8 cellular contexts compared by ENCODE assay signal in the genomic region with DNA sequence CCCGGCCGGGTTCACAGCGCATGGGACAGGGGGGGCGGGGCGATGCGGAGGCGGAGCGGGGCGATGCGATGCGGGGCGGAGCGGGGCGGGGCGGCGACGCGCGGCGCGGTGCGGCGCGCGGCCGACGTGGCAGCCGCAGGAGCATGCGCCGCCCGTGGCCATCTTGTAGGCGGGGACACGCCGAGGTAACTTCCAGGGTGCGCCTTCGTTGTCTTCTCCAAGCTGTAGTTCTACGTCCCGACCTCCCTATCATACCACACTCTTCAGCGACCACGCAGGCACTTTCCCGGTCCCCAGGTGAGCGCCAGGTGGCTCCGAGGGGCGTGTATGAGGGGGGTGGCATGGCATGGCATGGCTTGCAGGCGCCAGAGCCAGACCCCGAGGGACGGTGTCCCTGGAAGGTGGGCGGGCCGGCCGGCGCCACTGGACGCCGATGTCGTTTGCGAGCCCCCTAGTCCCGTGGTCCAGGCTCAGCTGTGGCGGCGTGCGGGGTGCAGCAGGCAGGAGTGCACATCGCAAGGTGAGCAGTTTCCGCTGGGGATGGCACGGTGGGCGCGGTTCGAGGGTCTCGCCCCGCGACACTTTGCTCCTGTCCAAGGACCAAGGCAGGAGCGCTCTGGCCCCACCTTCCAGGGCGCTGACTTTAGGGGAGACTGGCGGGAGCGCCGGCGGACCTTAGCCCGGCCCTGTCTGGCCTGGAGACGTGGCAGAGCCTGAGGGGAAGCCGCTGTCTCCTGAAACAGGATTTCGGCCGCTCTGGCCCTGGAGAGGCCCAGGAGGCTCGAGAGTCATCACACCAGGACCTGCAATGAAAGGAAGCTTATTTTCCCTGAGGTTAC. TPM values are rescaled to one million over a fixed set of nuclear protein-coding genes. Genes with fewer than 3 reads are reported as not detected.
DNase-seq lines count a peak whose midpoint lies in the region; ATAC-seq and TF ChIP-seq lines count a peak whose summit lies in the region.

A gene (plus strand): TSS at position 161 of the 839 bp plus-strand sequence. CDS start 5,840 bp downstream, outside the sequence.

- H3F3A ChIP-seq in neural progenitor cell (ENCODE audit: low read depth), result peaks cover 6% of the 10 kb centered on the region

- H3K4me1 ChIP-seq in neural progenitor cell, result peaks cover 16% of the 10 kb centered on the region

- ATAC-seq in GM21825 (IDR thresholded peaks at IDR 0.05; ENCODE audit: unreplicated experiment), result peak; percentile 96

- H3K27me3 Mint-ChIP-seq in neural progenitor cell (ENCODE audit: insufficient read depth, low read depth), result peaks cover 2% of the 10 kb centered on the region

- H3K36me3 Mint-ChIP-seq in neural progenitor cell, result peaks cover 22% of the 10 kb centered on the region

- H3K27ac ChIP-seq in KOPT-K1 (ENCODE audit: low read depth, low read length, poor library complexity, severe bottlenecking), result peak within 1 kb of the TSS; percentile 79
- peak within 1 kb of the TSS; percentile 68 for H3K27ac ChIP-seq in neural progenitor cell

- peaks cover 11% of the 10 kb centered on the region for H3K9me3 ChIP-seq in KOPT-K1 (ENCODE audit: insufficient read depth, low read length, poor library complexity, severe bottlenecking)
- H3K9me3 ChIP-seq in neural progenitor cell (ENCODE audit: low read depth), result no peaks in the 10 kb centered on the region

- peaks cover 52% of the 10 kb centered on the region for H3K79me2 ChIP-seq in neural progenitor cell (ENCODE audit: low read depth)

- H3K36me3 ChIP-seq in KOPT-K1 (ENCODE audit: insufficient read depth, low read length) (peaks cover 30% of the 10 kb centered on the region), neural progenitor cell (no peaks in the 10 kb centered on the region)

- H3K27ac Mint-ChIP-seq in neural progenitor cell, result peak within 1 kb of the TSS; percentile 75

- H3K4me3 Mint-ChIP-seq in neural progenitor cell, result peak within 1 kb of the TSS; percentile 91

- H4K20me1 ChIP-seq in neural progenitor cell (ENCODE audit: low read depth), result peaks cover 50% of the 10 kb centered on the region

- TF ChIP-seq CTCF in foreskin fibroblast (IDR thresholded peaks at IDR 0.05; ENCODE audit: low read depth, low read length) (no peak), neural progenitor cell (IDR thresholded peaks at IDR 0.05) (no peak)

- H2AFZ ChIP-seq in neural progenitor cell (replicated peaks), result peak within 1 kb of the TSS; percentile 87

- H3K4me3 ChIP-seq in foreskin fibroblast (ENCODE audit: low read depth in 1 of 2, low read length in 2 of 2) (peak within 1 kb of the TSS; percentile 97 to 98), neural progenitor cell (peak within 1 kb of the TSS; percentile 86)

- DNase-seq in EL (peak; percentile 86), SHP77 treated with DMSO at 0.1 percent for 48 hours (lab: John Stamatoyannopoulos, UW) (peak; percentile 47), foreskin fibroblast (peak; percentile 75 to 92), neural progenitor cell (ENCODE audit: low spot score) (peak; percentile 93), stromal cell of bone marrow (ENCODE audit: low read depth) (peak; percentile 58)
- DNase-seq in activated effector memory CD4-positive, alpha-beta T cell treated with anti-CD3 and anti-CD28 coated beads, Interleukin-2, amount 50 U/mL, for 16 hours, result peak; percentile 93

- H3K4me2 ChIP-seq in neural progenitor cell, result peak within 1 kb of the TSS; percentile 92

- H3K27me3 ChIP-seq in neural progenitor cell, result no peaks in the 10 kb centered on the region

- H3K9ac ChIP-seq in neural progenitor cell, result peak within 1 kb of the TSS; percentile 78

- peaks cover 10% of the 10 kb centered on the region for H3K9me3 Mint-ChIP-seq in neural progenitor cell

- peaks cover 23% of the 10 kb centered on the region for H3K4me1 Mint-ChIP-seq in neural progenitor cell

RNA-seq across cellular contexts. Expression of the gene that starts here (rescaled TPM):
- 51.7 and 58.9 TPM in 2 replicates for total RNA-seq in neural progenitor cell (ENCODE audit: low replicate concordance)

Comparison
In these comparisons a context has a peak if more than half of its experiments do, and no peak if none do; other contexts are left out.
1. Peak in every context shown above with its lines: DNase-seq, ATAC-seq, H3K4me3 ChIP-seq and H3K27ac ChIP-seq.